In genomic region chr12:94309348-94309747, GRCh38 we compare ENCODE assay signal across 12 cellular contexts.
DNase-seq lines count a peak whose midpoint lies in the region; ATAC-seq and TF ChIP-seq lines count a peak whose summit lies in the region.
"Had no signal": no experiment of that assay in that cellular context is flagged by ENCODE, and none has a peak within 500 bp of the region (broad histone marks: within the 10 kb centered on the region; RNA-seq: fewer than 3 reads in every experiment).

No MANE protein-coding gene starts in this region.

- TF ChIP-seq CTCF in gastroesophageal sphincter (IDR thresholded peaks at IDR 0.05) = no peak

- TF ChIP-seq POLR2A in gastroesophageal sphincter (IDR thresholded peaks at IDR 0.05) = no peak

- no peaks in the 10 kb centered on the region for H3K27me3 Mint-ChIP-seq in memory B cell

- 93% methylated on average over 5 of the region's 5 CpGs for WGBS in gastroesophageal sphincter (ENCODE audit: low coverage in 1 of 2), 2 donors

- H3K9me3 ChIP-seq in gastroesophageal sphincter = no peaks in the 10 kb centered on the region

- H3K27me3 ChIP-seq in H7 (ENCODE audit: control insufficient read depth, insufficient read depth, low read length) (no peaks in the 10 kb centered on the region), gastroesophageal sphincter (no peaks in the 10 kb centered on the region)

- H3K4me1 Mint-ChIP-seq in memory B cell = peaks cover 24% of the 10 kb centered on the region

- DNase-seq in memory B cell (ENCODE audit: low spot score in 2 of 2) (no peak), OCI-M1 (lab: John Stamatoyannopoulos, UW) (no peak), H7 (no peak)
- DNase-seq: anterior cingulate cortex; effector CD8-positive, alpha-beta T cell; IMR-90 had no signal

- peak; percentile 85 for ATAC-seq in GM18909 (IDR thresholded peaks at IDR 0.05; ENCODE audit: poor library complexity, unreplicated experiment)
- peak; percentile 79 for ATAC-seq in GM21529 (IDR thresholded peaks at IDR 0.05; ENCODE audit: unreplicated experiment)
- ATAC-seq in HG03095 (IDR thresholded peaks at IDR 0.05; ENCODE audit: unreplicated experiment) = peak; percentile 76
- no peak for ATAC-seq in memory B cell (ENCODE audit: low read depth)
- no peak for ATAC-seq in gastroesophageal sphincter

- peaks cover 4% of the 10 kb centered on the region for H3K36me3 ChIP-seq in H7 (replicated peaks; ENCODE audit: control insufficient read depth, insufficient read depth, low read length)
- peaks cover 0 to 40% of the 10 kb centered on the region in 2 donors for H3K36me3 ChIP-seq in gastroesophageal sphincter

- H3K27ac ChIP-seq in gastroesophageal sphincter = no peak overlapping the region
- H3K27ac ChIP-seq: parathyroid adenoma had no signal

- peak overlapping the region; percentile 43 for H3K27ac Mint-ChIP-seq in memory B cell

- H3K4me3 ChIP-seq in H7 (ENCODE audit: insufficient read depth, low read depth, low read length) (no peak overlapping the region), gastroesophageal sphincter (no peak overlapping the region)
- H3K4me3 ChIP-seq: lung had no signal

- no peaks in the 10 kb centered on the region for H3K9me3 Mint-ChIP-seq in memory B cell

- no peak overlapping the region for H3K4me3 Mint-ChIP-seq in memory B cell

- H3K36me3 Mint-ChIP-seq in memory B cell = peaks cover 20% of the 10 kb centered on the region

- no peak for TF ChIP-seq EP300 in gastroesophageal sphincter (IDR thresholded peaks at IDR 0.05)

- peaks cover 0 to 5% (median 0%) of the 10 kb centered on the region in 3 donors for H3K4me1 ChIP-seq in gastroesophageal sphincter

Comparison
In these comparisons a context has a peak if more than half of its experiments do, and no peak if none do; other contexts are left out.
1. ATAC-seq: peak in GM18909 (single experiment), GM21529 (single experiment) and HG03095 (single experiment); none in memory B cell (single experiment) and gastroesophageal sphincter (single experiment).